ENCODE assay signal across 24 cellular contexts in genomic region chr17:66967867-66968543, GRCh38. TPM values are rescaled to one million over a fixed set of nuclear protein-coding genes. Genes with fewer than 3 reads are reported as not detected.
DNase-seq lines count a peak whose midpoint lies in the region; ATAC-seq and TF ChIP-seq lines count a peak whose summit lies in the region.
"Had no signal": no experiment of that assay in that cellular context is flagged by ENCODE, and none has a peak within 500 bp of the region (broad histone marks: within the 10 kb centered on the region; RNA-seq: fewer than 3 reads in every experiment).

No MANE protein-coding gene starts in this region.

- ATAC-seq in HG03280 (IDR thresholded peaks at IDR 0.05; ENCODE audit: unreplicated experiment) = no peak
- ATAC-seq: left ventricle myocardium superior; Panc1; stimulated activated naive CD8-positive, alpha-beta T cell treated with anti-CD3 and anti-CD28 coated beads, Interleukin-15, Interleukin-2, amounts not matched to agents 100 U/mL and 50 U/mL, for 24 hours had no signal

- POLR2A ChIA-PET in HEK293 (lab: Yijun Ruan, JAX) = no interaction called here

- CTCF ChIA-PET in HEK293 (lab: Yijun Ruan, JAX) = interaction anchor here (0.7 kb wide), 1 partner anchor 63 kb away, joined by 4 read pairs; no protein-coding TSS in a partner anchor

- H3K27me3 ChIP-seq in neural progenitor cell = peaks cover 63% of the 10 kb centered on the region
- H3K27me3 ChIP-seq: BE2C had no signal

- H3K36me3 ChIP-seq in HEK293 (ENCODE audit: control insufficient read depth in 2 of 2, insufficient read depth in 1 of 2, low read length in 2 of 2) = no peaks in the 10 kb centered on the region
- no peaks in the 10 kb centered on the region for H3K36me3 ChIP-seq in neural progenitor cell

- peaks cover 20% of the 10 kb centered on the region for H3K27me3 Mint-ChIP-seq in neural progenitor cell (ENCODE audit: insufficient read depth, low read depth)

- no peak overlapping the region for H3K4me2 ChIP-seq in neural progenitor cell

- no peak for TF ChIP-seq CTCF in HEK293 (tag by site-specific recombination; IDR thresholded peaks at IDR 0.05)
- TF ChIP-seq CTCF in neural progenitor cell (IDR thresholded peaks at IDR 0.05) = no peak

- H4K20me1 ChIP-seq in neural progenitor cell (ENCODE audit: low read depth) = peaks cover 30% of the 10 kb centered on the region

- H3K27ac ChIP-seq in HEK293 (ENCODE audit: extremely low read depth, low read depth, low read length) (no peak overlapping the region), neural progenitor cell (no peak overlapping the region)

- H3K9me3 ChIP-seq in HEK293 (ENCODE audit: control insufficient read depth, insufficient read depth, low read depth, low read length) = no peaks in the 10 kb centered on the region
- no peaks in the 10 kb centered on the region for H3K9me3 ChIP-seq in neural progenitor cell (ENCODE audit: low read depth)
- H3K9me3 ChIP-seq: BE2C had no signal

- DNase-seq in NCI-H345 (lab: John Stamatoyannopoulos, UW) (peak; percentile 15), NCI-H345 treated with DMSO at 0.1 percent for 48 hours (lab: John Stamatoyannopoulos, UW; ENCODE audit: unreplicated experiment) (no peak), RPMI8226 (peak; percentile 43), neural progenitor cell (ENCODE audit: low spot score) (no peak), AML-193 (lab: John Stamatoyannopoulos, UW) (no peak)
- DNase-seq in activated naive CD4-positive, alpha-beta T cell (lab: John Stamatoyannopoulos, UW) = no peak
- DNase-seq: activated CD8-positive, alpha-beta memory T cell treated with anti-CD3 and anti-CD28 coated beads, Interleukin-2, amount 50 U/mL, for 4 hours; activated naive CD4-positive, alpha-beta T cell treated with anti-CD3 and anti-CD28 coated beads, Interleukin-2, amount 50 U/mL, for 16 hours; amniotic stem cell; BE2C; islet precursor cell; Kasumi-1; left ventricle myocardium superior; MV-4-11; NCI-H187; NCI-H446; NK-92 treated with Interleukin-12 subunit alpha and Interleukin-12 subunit beta, amount 100 ng/mL, for 24 hours; SIG-M5; stimulated activated naive CD8-positive, alpha-beta T cell treated with anti-CD3 and anti-CD28 coated beads, Interleukin-15, Interleukin-2, amounts not matched to agents 100 U/mL and 50 U/mL, for 24 hours; T1000 had no signal

- peaks cover 30% of the 10 kb centered on the region for H3K36me3 Mint-ChIP-seq in neural progenitor cell

- peaks cover 16% of the 10 kb centered on the region for H3F3A ChIP-seq in neural progenitor cell (ENCODE audit: low read depth)

- no peaks in the 10 kb centered on the region for H3K79me2 ChIP-seq in neural progenitor cell (ENCODE audit: low read depth)

- no peak overlapping the region for H3K4me3 ChIP-seq in HEK293 (ENCODE audit: low read depth, low read length)
- no peak overlapping the region for H3K4me3 ChIP-seq in neural progenitor cell

- no peak overlapping the region for H3K9ac ChIP-seq in neural progenitor cell

- H3K4me3 Mint-ChIP-seq in neural progenitor cell = peak overlapping the region; percentile 92

- no peak overlapping the region for H3K27ac Mint-ChIP-seq in neural progenitor cell

- H3K4me1 ChIP-seq in HEK293 (ENCODE audit: control insufficient read depth, insufficient read depth, low read length) (no peaks in the 10 kb centered on the region), neural progenitor cell (peaks cover 19% of the 10 kb centered on the region)

- peaks cover 54% of the 10 kb centered on the region for H3K4me1 Mint-ChIP-seq in neural progenitor cell

- no peak overlapping the region for H2AFZ ChIP-seq in neural progenitor cell (replicated peaks)

- no peaks in the 10 kb centered on the region for H3K9me3 Mint-ChIP-seq in neural progenitor cell

TF ChIP-seq in HEK293, 187 proteins besides CTCF, POLR2A, EP300 and RAD21:
- TF ChIP-seq ZSCAN16 (tag by site-specific recombination; IDR thresholded peaks at IDR 0.05) (peak; percentile 65; the same call in 1 of the 2 replicates), ZNF626 (tag by site-specific recombination; IDR thresholded peaks at IDR 0.05) (no peak), PRDM1 (tag by site-specific recombination; IDR thresholded peaks at IDR 0.05) (peak; percentile 88), ZNF473 (tag by site-specific recombination; IDR thresholded peaks at IDR 0.05) (no peak), ZNF600 (tag by site-specific recombination; IDR thresholded peaks at IDR 0.05) (peak; percentile 17; the same call in 1 of the 2 replicates), ZNF449 (tag by site-specific recombination; IDR thresholded peaks at IDR 0.05) (peak; percentile 90)
TF ChIP-seq in HEK293: peak in this region for 4.

RNA-seq across cellular contexts. Expression of gene CACNG4, which starts 3.5 kb away (rescaled TPM):
- 0.34 and 1.2 TPM in 2 replicates for total RNA-seq in neural progenitor cell (ENCODE audit: low replicate concordance)
- total RNA-seq: left ventricle myocardium superior, mesenteric fat pad had no signal

Comparison
In these comparisons a context has a peak if more than half of its experiments do, and no peak if none do; other contexts are left out.
1. DNase-seq: peak in NCI-H345 (single experiment) and RPMI8226 (single experiment); none in NCI-H345 treated with DMSO at 0.1 percent for 48 hours (single experiment), neural progenitor cell (single experiment), AML-193 (0 of 2) and activated naive CD4-positive, alpha-beta T cell (0 of 4).